Comparison of ENCODE assay signal across 27 cellular contexts in the genomic region with DNA sequence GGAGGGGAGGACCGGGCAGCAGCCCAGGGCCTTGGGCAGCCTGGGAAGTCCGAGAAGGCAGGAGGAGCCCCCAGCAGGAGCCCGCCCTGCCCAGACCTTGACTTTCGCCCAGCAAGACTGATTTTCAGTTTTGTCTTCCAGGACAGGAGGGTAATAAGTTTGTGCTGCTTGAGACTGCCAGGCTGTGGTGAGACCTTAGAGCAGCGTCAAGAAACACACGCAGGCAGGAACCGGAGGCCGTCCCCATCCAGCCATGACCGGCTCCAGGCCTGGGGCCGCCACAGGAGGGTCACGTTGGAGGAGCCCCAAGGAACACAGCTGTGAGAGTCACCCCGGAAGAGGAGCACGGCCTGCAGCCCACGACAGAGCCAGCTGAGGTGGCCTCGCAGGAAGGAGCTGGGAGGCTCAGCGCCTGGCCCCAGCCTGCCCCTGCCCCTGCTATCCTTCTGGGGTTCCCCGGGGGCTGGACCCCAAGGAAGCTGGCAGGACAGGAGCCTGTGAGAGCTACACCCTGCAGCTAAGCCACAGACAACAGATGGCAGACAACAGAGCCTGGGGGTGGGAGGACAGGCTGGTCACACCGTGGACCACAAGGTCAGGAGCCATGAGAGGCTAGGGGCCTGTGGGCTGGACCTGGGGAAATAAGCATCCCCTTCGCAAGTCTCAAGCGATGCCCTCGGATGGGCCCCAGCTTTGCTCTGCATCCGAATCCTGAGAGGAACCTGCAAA.
"Had no signal": no experiment of that assay in that cellular context is flagged by ENCODE, and none has a peak within 500 bp of the region (broad histone marks: within the 10 kb centered on the region; RNA-seq: fewer than 3 reads in every experiment).

No MANE protein-coding gene starts in this region.

- ATAC-seq: activated CD8-positive, alpha-beta T cell treated with anti-CD3 and anti-CD28 coated beads, Interleukin-2, amount 10 ng/mL, durations not matched to agents 7 days and 5 days; gastrocnemius medialis; stimulated activated memory B cell treated with anti-CD40 and anti-IgM and Interleukin-4, amounts not matched to agents 10 μg/mL and 1 μg/mL and 100 μg/mL, for 72 hours; stimulated activated naive CD8-positive, alpha-beta T cell treated with anti-CD3 and anti-CD28 coated beads, Interleukin-15, amount 100 ng/mL, for 72 hours had no signal

- H3K79me2 ChIP-seq: hepatocyte had no signal

- H3K4me1 ChIP-seq: gastrocnemius medialis, sigmoid colon, upper lobe of left lung had no signal

- DNase-seq: activated CD4-positive, alpha-beta T cell treated with anti-CD3 and anti-CD28 coated beads for 1 hour; activated CD4-positive, alpha-beta T cell treated with anti-CD3 and anti-CD28 coated beads, Interleukin-2, amount 50 U/mL, for 1 hour; activated CD8-positive, alpha-beta T cell treated with anti-CD3 and anti-CD28 coated beads, Interleukin-2, amount 10 ng/mL, durations not matched to agents 7 days and 5 days; activated effector memory CD4-positive, alpha-beta T cell treated with Interleukin-2 at 50 U/mL for 16 hours; activated naive CD4-positive, alpha-beta T cell treated with Interleukin-2 at 50 U/mL for 16 hours; anterior cingulate cortex; dermis blood vessel endothelial cell; effector CD4-positive, alpha-beta T cell; gastrocnemius medialis; mammary epithelial cell; ovary; sigmoid colon; small intestine; stimulated activated CD4-positive, alpha-beta T cell treated with anti-CD3 and anti-CD28 coated beads, Interleukin-1b, Interleukin-23, amount 100 ng/mL, for 48 hours; stimulated activated CD4-positive, alpha-beta T cell treated with anti-CD3 and anti-CD28 coated beads, Interleukin-4, amount 100 ng/mL, for 4 hours; stimulated activated CD8-positive, alpha-beta memory T cell treated with anti-CD3 and anti-CD28 coated beads, Interleukin-4, amount 100 ng/mL, for 48 hours; stimulated activated naive CD8-positive, alpha-beta T cell treated with anti-CD3 and anti-CD28 coated beads, Interleukin-15, amount 100 ng/mL, for 72 hours; substantia nigra; T-helper 9 cell; upper lobe of left lung had no signal

- H2AFZ ChIP-seq: hepatocyte had no signal

- H3K27me3 ChIP-seq: gastrocnemius medialis, hepatocyte, ovary, sigmoid colon, upper lobe of left lung had no signal

- H3K27ac ChIP-seq: epithelial cell of prostate, gastrocnemius medialis, hepatocyte, neutrophil, ovary, sigmoid colon, upper lobe of left lung had no signal

- H3K9me3 ChIP-seq: gastrocnemius medialis, neutrophil, ovary, sigmoid colon, upper lobe of left lung had no signal

- H3K4me3 ChIP-seq: gastrocnemius medialis, hepatocyte, ovary, sigmoid colon, upper lobe of left lung had no signal

- H3K4me2 ChIP-seq: hepatocyte had no signal

- FAIRE-seq: colon, endometrium, small intestine, TTC549 had no signal

- H3K36me3 ChIP-seq: gastrocnemius medialis, neutrophil, ovary, sigmoid colon, upper lobe of left lung had no signal
